In genomic region chr3:107982165-107982564, GRCh38 we compare ENCODE assay signal across 2 cellular contexts.
TF ChIP-seq lines count a peak whose summit lies in the region.

No MANE protein-coding gene starts in this region.

TF ChIP-seq in SK-N-SH, 30 proteins besides CTCF, POLR2A, EP300 and RAD21:
- TF ChIP-seq USF2 (IDR thresholded peaks at IDR 0.05; ENCODE audit: borderline replicate concordance, low read depth, low read length) (no peak), FOXJ3 (CRISPR knock-in tag; IDR thresholded peaks at IDR 0.05) (no peak), RCOR1 (IDR thresholded peaks at IDR 0.05; ENCODE audit: low read length) (no peak), TAF1 (IDR thresholded peaks at IDR 0.05; ENCODE audit: borderline replicate concordance, low read depth, low read length) (no peak), SMC3 (IDR thresholded peaks at IDR 0.05; ENCODE audit: low read depth, low read length) (no peak), TCF12 (IDR thresholded peaks at IDR 0.05) (no peak), RXRA (IDR thresholded peaks at IDR 0.05; ENCODE audit: borderline replicate concordance, low read depth) (no peak), GATA2 (CRISPR knock-in tag; IDR thresholded peaks at IDR 0.05) (no peak), NRF1 (IDR thresholded peaks at IDR 0.05; ENCODE audit: low read depth, low read length) (no peak), FOSL2 (IDR thresholded peaks at IDR 0.05; ENCODE audit: borderline replicate concordance, low read depth) (no peak), ZBTB33 (IDR thresholded peaks at IDR 0.05; ENCODE audit: borderline replicate concordance, low read depth) (no peak), EZH2phosphoT487 (IDR thresholded peaks at IDR 0.05; ENCODE audit: borderline replicate concordance, low read depth) (no peak), SIN3A (IDR thresholded peaks at IDR 0.05; ENCODE audit: borderline replicate concordance, low read depth, low read length) (no peak), MEF2A (IDR thresholded peaks at IDR 0.05; ENCODE audit: borderline replicate concordance, low read depth) (no peak), RFX5 (IDR thresholded peaks at IDR 0.05; ENCODE audit: low read length) (no peak), IRF3 (IDR thresholded peaks at IDR 0.05; ENCODE audit: low read depth, low read length) (no peak), REST (IDR thresholded peaks at IDR 0.05; ENCODE audit: low read depth, low read length) (no peak)

TF ChIP-seq in SK-N-SH treated with all-trans-retinoic acid at 6 μM for 48 hours, 23 proteins besides CTCF, POLR2A, EP300 and RAD21 (continued from another document):
- TF ChIP-seq TSHZ2 (CRISPR knock-in tag; IDR thresholded peaks at IDR 0.05) (no peak), OSR1 (CRISPR knock-in tag; IDR thresholded peaks at IDR 0.05) (no peak), GLIS3 (CRISPR knock-in tag; IDR thresholded peaks at IDR 0.05) (no peak), ARNTL (CRISPR knock-in tag; IDR thresholded peaks at IDR 0.05; ENCODE audit: borderline replicate concordance, low read depth) (no peak), ZFP3 (CRISPR knock-in tag; IDR thresholded peaks at IDR 0.05) (no peak), RARB (CRISPR knock-in tag; IDR thresholded peaks at IDR 0.05) (no peak), ISL1 (CRISPR knock-in tag; IDR thresholded peaks at IDR 0.05) (no peak), POU6F1 (CRISPR knock-in tag; IDR thresholded peaks at IDR 0.05; ENCODE audit: borderline replicate concordance, low read depth) (no peak), ZNF565 (CRISPR knock-in tag; conservative IDR thresholded peaks at IDR 0.05; ENCODE audit: low read depth) (no peak), ZNF70 (CRISPR knock-in tag; IDR thresholded peaks at IDR 0.05) (no peak), PATZ1 (CRISPR knock-in tag; IDR thresholded peaks at IDR 0.05; ENCODE audit: borderline replicate concordance) (no peak), ZC3H10 (CRISPR knock-in tag; IDR thresholded peaks at IDR 0.05) (no peak), CSDC2 (CRISPR knock-in tag; IDR thresholded peaks at IDR 0.05) (no peak), BACH2 (CRISPR knock-in tag; IDR thresholded peaks at IDR 0.05; ENCODE audit: borderline replicate concordance) (no peak), ESRRG (CRISPR knock-in tag; IDR thresholded peaks at IDR 0.05) (no peak), CSRNP3 (CRISPR knock-in tag; IDR thresholded peaks at IDR 0.05) (no peak)
